8 cellular contexts compared by ENCODE assay signal in genomic region chr13:60431108-60431700, GRCh38. TPM values are rescaled to one million over a fixed set of nuclear protein-coding genes. Genes with fewer than 3 reads are reported as not detected.
DNase-seq lines count a peak whose midpoint lies in the region; ATAC-seq and TF ChIP-seq lines count a peak whose summit lies in the region.

No MANE protein-coding gene starts in this region.

- DNase-seq in NCI-H510A treated with DMSO at 0.1 percent for 48 hours (lab: John Stamatoyannopoulos, UW) (peak; percentile 32), NCI-H510A (lab: John Stamatoyannopoulos, UW) (no peak), HT-29 (ENCODE audit: low spot score) (peak; percentile 73), coronary artery (ENCODE audit: low spot score) (no peak), lung (ENCODE audit: low spot score) (no peak), mucosa of gallbladder (ENCODE audit: low spot score) (no peak)

- H3K36me3 ChIP-seq in OCI-LY3 (replicated peaks; ENCODE audit: low read depth, low read length): no peaks in the 10 kb centered on the region
- H3K36me3 ChIP-seq in lung (ENCODE audit: control insufficient read depth in 2 of 2, insufficient read depth in 2 of 2, low read length in 2 of 2): no peaks in the 10 kb centered on the region

- ATAC-seq in GM21576 (IDR thresholded peaks at IDR 0.05; ENCODE audit: unreplicated experiment) (peak; percentile 82), lung (ENCODE audit: insufficient read depth, low FRiP score) (peak; percentile 87)

- H3K79me2 ChIP-seq in OCI-LY3 (ENCODE audit: low read length): no peaks in the 10 kb centered on the region

- no peaks in the 10 kb centered on the region for H4K20me1 ChIP-seq in OCI-LY3 (ENCODE audit: insufficient read depth, low read length)

- no peak overlapping the region for H3K9ac ChIP-seq in OCI-LY3 (ENCODE audit: low read length)

- H3K9me3 ChIP-seq in OCI-LY3 (ENCODE audit: insufficient read depth, low read length): no peaks in the 10 kb centered on the region
- no peaks in the 10 kb centered on the region for H3K9me3 ChIP-seq in lung (ENCODE audit: control insufficient read depth in 2 of 2, insufficient read depth in 1 of 2, low read length in 1 of 2)

- peak; percentile 91 for TF ChIP-seq CTCF in OCI-LY3 (IDR thresholded peaks at IDR 0.05; ENCODE audit: low read depth, low read length)
- peak; percentile 91 for TF ChIP-seq CTCF in coronary artery (IDR thresholded peaks at IDR 0.05)
- peak; percentile 89 for TF ChIP-seq CTCF in lung (IDR thresholded peaks at IDR 0.05; ENCODE audit: control extremely low read depth, extremely low read depth)

- no peaks in the 10 kb centered on the region for H3K27me3 ChIP-seq in OCI-LY3 (ENCODE audit: low read depth, low read length)
- no peaks in the 10 kb centered on the region for H3K27me3 ChIP-seq in lung (ENCODE audit: control insufficient read depth, insufficient read depth)

- H3K4me2 ChIP-seq in OCI-LY3 (ENCODE audit: low read length): peak overlapping the region; percentile 43

- H3K4me3 ChIP-seq in OCI-LY3 (ENCODE audit: low read length): peak overlapping the region; percentile 26; the same call in 1 of the 2 replicates
- H3K4me3 ChIP-seq in coronary artery: no peak overlapping the region
- H3K4me3 ChIP-seq in lung: no peak overlapping the region

- H3K4me1 ChIP-seq in OCI-LY3 (ENCODE audit: low read length): no peaks in the 10 kb centered on the region
- no peaks in the 10 kb centered on the region for H3K4me1 ChIP-seq in lung (ENCODE audit: control insufficient read depth in 2 of 2, insufficient read depth in 2 of 2, low read length in 2 of 2)

- no peak overlapping the region for H2AFZ ChIP-seq in OCI-LY3 (ENCODE audit: low read depth, low read length)

- H3K27ac ChIP-seq in OCI-LY3 (ENCODE audit: low read length): no peak overlapping the region
- no peak overlapping the region for H3K27ac ChIP-seq in coronary artery
- H3K27ac ChIP-seq in lung (ENCODE audit: low read depth in 1 of 2, low read length in 1 of 2): no peak overlapping the region

RNA-seq across cellular contexts. Expression of gene TDRD3, which starts 34.2 kb away (rescaled TPM):
- total RNA-seq in HT-29 (2014; rRNA removed; shearing (Covaris generic)): 8.9 and 10.2 TPM in 2 replicates
- total RNA-seq in lung (10 to 100 TPM; 25.4 to 56.7 TPM), mucosa of gallbladder (30.8 TPM)
- 10 to 100 TPM in 1 of 2 donors, 1 to 10 TPM in 1; 6.5 to 13.4 TPM for polyA plus RNA-seq in lung

Comparison
In these comparisons a context has a peak if more than half of its experiments do, and no peak if none do; other contexts are left out.
1. DNase-seq: peak in NCI-H510A treated with DMSO at 0.1 percent for 48 hours (single experiment) and HT-29 (single experiment); none in NCI-H510A (single experiment), coronary artery (single experiment), lung (single experiment) and mucosa of gallbladder (single experiment).
2. Peak in every context shown above with its lines, with median percentiles within 50 percentile points of each other: CTCF ChIP-seq.